In the genomic region with DNA sequence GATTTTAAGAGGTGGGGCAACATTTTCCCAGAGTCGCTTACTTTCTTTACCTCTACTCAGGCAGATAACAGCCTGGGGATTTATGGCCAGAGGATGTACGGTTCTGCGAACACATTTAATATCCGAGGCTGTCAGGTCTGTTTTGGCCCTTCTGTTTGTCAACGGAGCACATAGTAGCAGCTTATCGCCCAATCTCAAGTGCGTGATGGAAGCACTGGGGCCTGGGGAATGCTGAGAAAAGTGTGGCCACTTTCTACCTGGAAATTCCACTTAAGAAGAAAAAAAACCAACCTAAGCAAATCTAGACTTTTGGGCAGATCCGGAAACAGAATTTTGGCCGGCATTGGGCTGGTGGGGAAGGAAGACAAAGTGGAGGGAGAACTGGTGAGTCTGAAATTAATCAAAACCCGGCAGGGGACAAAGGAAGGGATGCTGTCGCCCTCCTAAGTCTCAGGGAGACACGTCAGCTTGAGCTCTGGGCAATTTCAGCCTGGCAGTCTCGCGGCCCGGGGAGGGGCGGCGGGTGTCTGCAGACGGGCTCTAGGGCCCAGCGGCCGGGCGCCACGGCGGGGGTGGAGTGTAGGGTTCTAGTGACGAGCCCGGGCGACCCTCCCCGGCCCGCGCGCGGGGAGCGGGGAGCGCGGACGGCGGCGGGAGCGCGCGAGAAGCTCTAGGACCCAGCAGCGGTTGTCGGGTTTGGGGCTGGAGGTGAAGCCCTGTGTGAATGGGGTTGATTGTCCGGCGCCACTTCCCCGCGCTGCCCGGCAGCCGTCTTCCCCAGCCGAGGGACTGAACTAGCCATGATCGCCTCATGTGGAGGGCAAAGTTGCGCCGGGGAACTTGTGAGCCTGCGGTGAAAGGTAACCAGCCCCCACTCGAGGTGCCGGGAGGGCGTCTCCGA, we compare ENCODE assay signal across 1 cellular context.
TF ChIP-seq lines count a peak whose summit lies in the region.

TSS of gene AMOTL1 (plus strand) at position 656 of the 901 bp plus-strand sequence. CDS start at position 812, 156 bp downstream.

TF ChIP-seq in K562, 482 proteins besides CTCF, POLR2A, EP300 and RAD21 (continued from another document and continues in another):
- TF ChIP-seq ZMIZ1 (IDR thresholded peaks at IDR 0.05; ENCODE audit: low read depth in 2 of 2, low read length in 2 of 2) (no peak; a peak in 1 of 4 replicates), NR1H2 (CRISPR knock-in tag; IDR thresholded peaks at IDR 0.05) (no peak), RNF2 (IDR thresholded peaks at IDR 0.05) (peak; percentile 46; the same call in 1 of the 2 replicates), PTRF (tag; IDR thresholded peaks at IDR 0.05) (no peak), MTA1 (IDR thresholded peaks at IDR 0.05; ENCODE audit: borderline replicate concordance) (peak; percentile 53; the same call in 1 of the 2 replicates), RHOXF2B (CRISPR knock-in tag; conservative IDR thresholded peaks at IDR 0.05) (no peak), NFATC3 (IDR thresholded peaks at IDR 0.05) (no peak), ZNF668 (CRISPR knock-in tag; IDR thresholded peaks at IDR 0.05) (no peak), BCL6 (CRISPR knock-in tag; IDR thresholded peaks at IDR 0.05) (no peak), ZNF780A (CRISPR knock-in tag; IDR thresholded peaks at IDR 0.05) (no peak), ZBTB17 (CRISPR knock-in tag; IDR thresholded peaks at IDR 0.05) (peak; percentile 76), FOSL1 (tag; conservative IDR thresholded peaks at IDR 0.05) (peak; percentile 78), SOX6 (IDR thresholded peaks at IDR 0.05) (peak; percentile 63; the same call in 1 of the 2 replicates), ZNF764 (CRISPR knock-in tag; IDR thresholded peaks at IDR 0.05; ENCODE audit: low read depth) (no peak), RNF219 (CRISPR knock-in tag; IDR thresholded peaks at IDR 0.05) (no peak), KDM5B (IDR thresholded peaks at IDR 0.05; ENCODE audit: insufficient replicate concordance, low read depth, low read length) (no peak), FOXP1 (CRISPR knock-in tag; IDR thresholded peaks at IDR 0.05) (peak; percentile 80; the same call in 1 of the 2 replicates), KAT2B (IDR thresholded peaks at IDR 0.05; ENCODE audit: low read depth, low read length) (no peak), ZNF184 (CRISPR knock-in tag; IDR thresholded peaks at IDR 0.05) (no peak), ATF1 (CRISPR knock-in tag; IDR thresholded peaks at IDR 0.05) (no peak), ATF1 (tag; IDR thresholded peaks at IDR 0.05) (peak; percentile 86), ZBTB33 (CRISPR knock-in tag; IDR thresholded peaks at IDR 0.05) (no peak), ZNF398 (CRISPR knock-in tag; IDR thresholded peaks at IDR 0.05) (no peak), KDM1A (IDR thresholded peaks at IDR 0.05) (no peak; a peak in 1 of 4 replicates), SREBF1 (IDR thresholded peaks at IDR 0.05; ENCODE audit: borderline replicate concordance, low read depth, low read length) (no peak), GTF2E2 (tag; IDR thresholded peaks at IDR 0.05) (no peak; the same call in 1 of the 2 replicates), GTF2B (IDR thresholded peaks at IDR 0.05; ENCODE audit: extremely low read depth, insufficient read length) (no peak)
- TF ChIP-seq, protein P1, sequence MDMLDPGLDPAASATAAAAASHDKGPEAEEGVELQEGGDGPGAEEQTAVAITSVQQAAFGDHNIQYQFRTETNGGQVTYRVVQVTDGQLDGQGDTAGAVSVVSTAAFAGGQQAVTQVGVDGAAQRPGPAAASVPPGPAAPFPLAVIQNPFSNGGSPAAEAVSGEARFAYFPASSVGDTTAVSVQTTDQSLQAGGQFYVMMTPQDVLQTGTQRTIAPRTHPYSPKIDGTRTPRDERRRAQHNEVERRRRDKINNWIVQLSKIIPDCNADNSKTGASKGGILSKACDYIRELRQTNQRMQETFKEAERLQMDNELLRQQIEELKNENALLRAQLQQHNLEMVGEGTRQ (CRISPR knock-in tag; IDR thresholded peaks at IDR 0.05), result no peak
- TF ChIP-seq, protein P2, sequence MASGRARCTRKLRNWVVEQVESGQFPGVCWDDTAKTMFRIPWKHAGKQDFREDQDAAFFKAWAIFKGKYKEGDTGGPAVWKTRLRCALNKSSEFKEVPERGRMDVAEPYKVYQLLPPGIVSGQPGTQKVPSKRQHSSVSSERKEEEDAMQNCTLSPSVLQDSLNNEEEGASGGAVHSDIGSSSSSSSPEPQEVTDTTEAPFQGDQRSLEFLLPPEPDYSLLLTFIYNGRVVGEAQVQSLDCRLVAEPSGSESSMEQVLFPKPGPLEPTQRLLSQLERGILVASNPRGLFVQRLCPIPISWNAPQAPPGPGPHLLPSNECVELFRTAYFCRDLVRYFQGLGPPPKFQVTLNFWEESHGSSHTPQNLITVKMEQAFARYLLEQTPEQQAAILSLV (tag; IDR thresholded peaks at IDR 0.05), result no peak
- TF ChIP-seq, protein P3, sequence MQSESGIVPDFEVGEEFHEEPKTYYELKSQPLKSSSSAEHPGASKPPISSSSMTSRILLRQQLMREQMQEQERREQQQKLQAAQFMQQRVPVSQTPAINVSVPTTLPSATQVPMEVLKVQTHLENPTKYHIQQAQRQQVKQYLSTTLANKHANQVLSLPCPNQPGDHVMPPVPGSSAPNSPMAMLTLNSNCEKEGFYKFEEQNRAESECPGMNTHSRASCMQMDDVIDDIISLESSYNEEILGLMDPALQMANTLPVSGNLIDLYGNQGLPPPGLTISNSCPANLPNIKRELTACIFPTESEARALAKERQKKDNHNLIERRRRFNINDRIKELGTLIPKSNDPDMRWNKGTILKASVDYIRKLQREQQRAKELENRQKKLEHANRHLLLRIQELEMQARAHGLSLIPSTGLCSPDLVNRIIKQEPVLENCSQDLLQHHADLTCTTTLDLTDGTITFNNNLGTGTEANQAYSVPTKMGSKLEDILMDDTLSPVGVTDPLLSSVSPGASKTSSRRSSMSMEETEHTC (IDR thresholded peaks at IDR 0.05), result no peak
- TF ChIP-seq, protein P4, sequence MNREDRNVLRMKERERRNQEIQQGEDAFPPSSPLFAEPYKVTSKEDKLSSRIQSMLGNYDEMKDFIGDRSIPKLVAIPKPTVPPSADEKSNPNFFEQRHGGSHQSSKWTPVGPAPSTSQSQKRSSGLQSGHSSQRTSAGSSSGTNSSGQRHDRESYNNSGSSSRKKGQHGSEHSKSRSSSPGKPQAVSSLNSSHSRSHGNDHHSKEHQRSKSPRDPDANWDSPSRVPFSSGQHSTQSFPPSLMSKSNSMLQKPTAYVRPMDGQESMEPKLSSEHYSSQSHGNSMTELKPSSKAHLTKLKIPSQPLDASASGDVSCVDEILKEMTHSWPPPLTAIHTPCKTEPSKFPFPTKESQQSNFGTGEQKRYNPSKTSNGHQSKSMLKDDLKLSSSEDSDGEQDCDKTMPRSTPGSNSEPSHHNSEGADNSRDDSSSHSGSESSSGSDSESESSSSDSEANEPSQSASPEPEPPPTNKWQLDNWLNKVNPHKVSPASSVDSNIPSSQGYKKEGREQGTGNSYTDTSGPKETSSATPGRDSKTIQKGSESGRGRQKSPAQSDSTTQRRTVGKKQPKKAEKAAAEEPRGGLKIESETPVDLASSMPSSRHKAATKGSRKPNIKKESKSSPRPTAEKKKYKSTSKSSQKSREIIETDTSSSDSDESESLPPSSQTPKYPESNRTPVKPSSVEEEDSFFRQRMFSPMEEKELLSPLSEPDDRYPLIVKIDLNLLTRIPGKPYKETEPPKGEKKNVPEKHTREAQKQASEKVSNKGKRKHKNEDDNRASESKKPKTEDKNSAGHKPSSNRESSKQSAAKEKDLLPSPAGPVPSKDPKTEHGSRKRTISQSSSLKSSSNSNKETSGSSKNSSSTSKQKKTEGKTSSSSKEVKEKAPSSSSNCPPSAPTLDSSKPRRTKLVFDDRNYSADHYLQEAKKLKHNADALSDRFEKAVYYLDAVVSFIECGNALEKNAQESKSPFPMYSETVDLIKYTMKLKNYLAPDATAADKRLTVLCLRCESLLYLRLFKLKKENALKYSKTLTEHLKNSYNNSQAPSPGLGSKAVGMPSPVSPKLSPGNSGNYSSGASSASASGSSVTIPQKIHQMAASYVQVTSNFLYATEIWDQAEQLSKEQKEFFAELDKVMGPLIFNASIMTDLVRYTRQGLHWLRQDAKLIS (CRISPR knock-in tag; IDR thresholded peaks at IDR 0.05), result no peak
- TF ChIP-seq, protein P5, sequence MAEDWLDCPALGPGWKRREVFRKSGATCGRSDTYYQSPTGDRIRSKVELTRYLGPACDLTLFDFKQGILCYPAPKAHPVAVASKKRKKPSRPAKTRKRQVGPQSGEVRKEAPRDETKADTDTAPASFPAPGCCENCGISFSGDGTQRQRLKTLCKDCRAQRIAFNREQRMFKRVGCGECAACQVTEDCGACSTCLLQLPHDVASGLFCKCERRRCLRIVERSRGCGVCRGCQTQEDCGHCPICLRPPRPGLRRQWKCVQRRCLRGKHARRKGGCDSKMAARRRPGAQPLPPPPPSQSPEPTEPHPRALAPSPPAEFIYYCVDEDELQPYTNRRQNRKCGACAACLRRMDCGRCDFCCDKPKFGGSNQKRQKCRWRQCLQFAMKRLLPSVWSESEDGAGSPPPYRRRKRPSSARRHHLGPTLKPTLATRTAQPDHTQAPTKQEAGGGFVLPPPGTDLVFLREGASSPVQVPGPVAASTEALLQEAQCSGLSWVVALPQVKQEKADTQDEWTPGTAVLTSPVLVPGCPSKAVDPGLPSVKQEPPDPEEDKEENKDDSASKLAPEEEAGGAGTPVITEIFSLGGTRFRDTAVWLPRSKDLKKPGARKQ (CRISPR knock-in tag; IDR thresholded peaks at IDR 0.05), result no peak
